Comparison of ENCODE assay signal across 9 cellular contexts in the genomic region with DNA sequence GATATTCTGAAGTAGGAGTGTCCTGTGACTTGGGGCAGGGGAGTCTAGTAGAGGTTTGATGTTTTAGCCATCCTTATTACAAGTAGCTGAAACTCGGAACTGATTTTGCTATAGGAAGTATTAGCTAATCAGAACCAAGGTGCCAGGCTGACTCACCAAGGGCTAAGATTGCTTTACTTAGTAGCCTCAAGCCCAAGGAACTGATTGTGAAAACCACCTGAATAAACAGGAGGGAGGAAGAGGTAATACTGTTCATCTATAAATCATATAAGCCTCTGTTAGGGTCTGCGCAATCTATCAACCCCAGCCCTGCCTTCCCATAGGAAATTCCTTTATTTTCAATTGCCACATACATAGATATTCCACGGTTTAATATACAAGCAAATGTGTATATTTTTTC. TPM values are rescaled to one million over a fixed set of nuclear protein-coding genes. Genes with fewer than 3 reads are reported as not detected.
DNase-seq lines count a peak whose midpoint lies in the region; FAIRE-seq and TF ChIP-seq lines count a peak whose summit lies in the region.
"Had no signal": no experiment of that assay in that cellular context is flagged by ENCODE, and none has a peak within 500 bp of the region (broad histone marks: within the 10 kb centered on the region; RNA-seq: fewer than 3 reads in every experiment).

No MANE protein-coding gene starts in this region.

- no peak overlapping the region for H3K9ac ChIP-seq in neural progenitor cell

- TF ChIP-seq CTCF in DOHH2 (IDR thresholded peaks at IDR 0.05; ENCODE audit: low read depth, low read length, poor library complexity, severe bottlenecking) (no peak), neural progenitor cell (IDR thresholded peaks at IDR 0.05) (no peak)

- H3K27me3 Mint-ChIP-seq in neural progenitor cell (ENCODE audit: insufficient read depth, low read depth), result peaks cover 2% of the 10 kb centered on the region

- H3K4me3 ChIP-seq in DOHH2 (ENCODE audit: low read length), result peak overlapping the region; percentile 64
- H3K4me3 ChIP-seq in neural progenitor cell, result no peak overlapping the region

- H3K4me1 Mint-ChIP-seq in neural progenitor cell, result peaks cover 26% of the 10 kb centered on the region

- H3K4me1 ChIP-seq in DOHH2 (ENCODE audit: control insufficient read depth, low read length) (peaks cover 60% of the 10 kb centered on the region), neural progenitor cell (peaks cover 12% of the 10 kb centered on the region)

- H3K36me3 ChIP-seq in DOHH2 (ENCODE audit: control insufficient read depth, low read length), result peaks cover 96% of the 10 kb centered on the region
- H3K36me3 ChIP-seq in neural progenitor cell, result peaks cover 46% of the 10 kb centered on the region

- H3K27me3 ChIP-seq in DOHH2 (ENCODE audit: control insufficient read depth, low read length) (no peaks in the 10 kb centered on the region), neural progenitor cell (no peaks in the 10 kb centered on the region)

- H3K27ac ChIP-seq in DOHH2 (ENCODE audit: low read depth, low read length), result peak overlapping the region; percentile 78
- peak overlapping the region; percentile 82 for H3K27ac ChIP-seq in cingulate gyrus (ENCODE audit: low read depth, low read length)
- H3K27ac ChIP-seq in neural progenitor cell, result peak overlapping the region; percentile 9

- H4K20me1 ChIP-seq in DOHH2 (ENCODE audit: control insufficient read depth, insufficient read depth, low read depth, low read length), result peaks cover 7% of the 10 kb centered on the region; the same call in 1 of the 2 replicates
- H4K20me1 ChIP-seq in neural progenitor cell (ENCODE audit: low read depth), result peaks cover 58% of the 10 kb centered on the region

- FAIRE-seq in H54 (lab: Jason Lieb, UNC), result no peak
- FAIRE-seq: frontal cortex had no signal

- H3K9me2 ChIP-seq in DOHH2 (replicated peaks; ENCODE audit: control insufficient read depth, low read length), result no peaks in the 10 kb centered on the region

- no peak overlapping the region for H2AFZ ChIP-seq in neural progenitor cell (replicated peaks)

- no peaks in the 10 kb centered on the region for H3K9me3 Mint-ChIP-seq in neural progenitor cell

- H3K9me3 ChIP-seq in DOHH2 (ENCODE audit: control insufficient read depth, insufficient read depth, low read length) (no peaks in the 10 kb centered on the region), neural progenitor cell (ENCODE audit: low read depth) (no peaks in the 10 kb centered on the region)

- peaks cover 71% of the 10 kb centered on the region for H3K36me3 Mint-ChIP-seq in neural progenitor cell

- H3K79me2 ChIP-seq in DOHH2 (ENCODE audit: control insufficient read depth, low read length) (peaks cover 24% of the 10 kb centered on the region), neural progenitor cell (ENCODE audit: low read depth) (peaks cover 52% of the 10 kb centered on the region)

- peaks cover 59% of the 10 kb centered on the region for H3F3A ChIP-seq in DOHH2 (ENCODE audit: control insufficient read depth, insufficient read depth)
- peaks cover 59% of the 10 kb centered on the region for H3F3A ChIP-seq in neural progenitor cell (ENCODE audit: low read depth)

- H3K4me3 Mint-ChIP-seq in neural progenitor cell, result no peak overlapping the region

- peak overlapping the region; percentile 2 for H3K27ac Mint-ChIP-seq in neural progenitor cell

- TF ChIP-seq POLR2A in H54 (IDR thresholded peaks at IDR 0.05; ENCODE audit: low read depth, low read length), result no peak

- DNase-seq in NOMO-1 (lab: John Stamatoyannopoulos, UW; ENCODE audit: unreplicated experiment in 2 of 2) (peak; percentile 68 to 89), neural progenitor cell (ENCODE audit: low spot score) (no peak), retina (no peak), cerebellum (ENCODE audit: low spot score) (no peak), NCI-H526 (lab: John Stamatoyannopoulos, UW) (no peak), H54 (ENCODE audit: insufficient read length, low spot score) (no peak)

- H3K4me2 ChIP-seq in DOHH2 (ENCODE audit: low read length) (peak overlapping the region; percentile 74), neural progenitor cell (no peak overlapping the region)

RNA-seq across cellular contexts. Expression of gene GNAS, which starts 54.4 kb away (rescaled TPM):
- total RNA-seq in neural progenitor cell (ENCODE audit: low replicate concordance) (794 and 973 TPM in 2 replicates), cerebellum (376 TPM)

RNA-seq across cellular contexts. Expression of gene GNAS-AS1, which starts 56.2 kb away (rescaled TPM):
- 5.8 and 6.4 TPM in 2 replicates for total RNA-seq in neural progenitor cell (ENCODE audit: low replicate concordance)
- total RNA-seq in cerebellum, result 2.0 TPM

Comparison
In these comparisons a context has a peak if more than half of its experiments do, and no peak if none do; other contexts are left out.
1. H3K27ac ChIP-seq: peak in every context shown above with its lines; median percentile 82 in cingulate gyrus; 78 in DOHH2; 9 in neural progenitor cell.
2. DNase-seq: peak in NOMO-1 (2 of 2); none in neural progenitor cell (single experiment), retina (single experiment), cerebellum (single experiment), NCI-H526 (0 of 2) and H54 (single experiment).